In the genomic region with DNA sequence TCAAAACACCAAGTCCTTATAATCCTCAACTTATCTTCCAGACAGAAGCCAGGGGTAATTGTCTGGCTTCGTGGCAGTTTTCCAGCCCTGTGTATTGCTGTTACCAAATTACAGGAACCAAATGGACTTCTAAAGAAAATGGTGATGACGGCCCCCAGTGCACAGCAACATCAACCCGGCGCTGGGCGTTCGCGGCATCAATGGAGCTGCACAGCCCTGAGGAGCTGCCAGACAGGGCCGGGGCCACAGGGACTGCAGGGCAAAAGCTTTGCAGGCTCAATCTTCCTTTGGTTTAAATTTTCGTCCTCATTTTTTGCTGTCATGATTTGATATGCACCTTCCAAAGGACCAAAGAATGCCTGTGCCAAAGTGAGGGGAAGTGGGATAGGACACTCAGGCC, we compare ENCODE assay signal across 1 cellular context.
TF ChIP-seq lines count a peak whose summit lies in the region.

No MANE protein-coding gene starts in this region.

TF ChIP-seq in WTC11, 78 proteins besides CTCF, POLR2A, EP300 and RAD21 (continued from another document):
- TF ChIP-seq, protein P1, sequence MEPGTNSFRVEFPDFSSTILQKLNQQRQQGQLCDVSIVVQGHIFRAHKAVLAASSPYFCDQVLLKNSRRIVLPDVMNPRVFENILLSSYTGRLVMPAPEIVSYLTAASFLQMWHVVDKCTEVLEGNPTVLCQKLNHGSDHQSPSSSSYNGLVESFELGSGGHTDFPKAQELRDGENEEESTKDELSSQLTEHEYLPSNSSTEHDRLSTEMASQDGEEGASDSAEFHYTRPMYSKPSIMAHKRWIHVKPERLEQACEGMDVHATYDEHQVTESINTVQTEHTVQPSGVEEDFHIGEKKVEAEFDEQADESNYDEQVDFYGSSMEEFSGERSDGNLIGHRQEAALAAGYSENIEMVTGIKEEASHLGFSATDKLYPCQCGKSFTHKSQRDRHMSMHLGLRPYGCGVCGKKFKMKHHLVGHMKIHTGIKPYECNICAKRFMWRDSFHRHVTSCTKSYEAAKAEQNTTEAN (CRISPR knock-in tag; IDR thresholded peaks at IDR 0.05) = no peak
- TF ChIP-seq, protein P2, sequence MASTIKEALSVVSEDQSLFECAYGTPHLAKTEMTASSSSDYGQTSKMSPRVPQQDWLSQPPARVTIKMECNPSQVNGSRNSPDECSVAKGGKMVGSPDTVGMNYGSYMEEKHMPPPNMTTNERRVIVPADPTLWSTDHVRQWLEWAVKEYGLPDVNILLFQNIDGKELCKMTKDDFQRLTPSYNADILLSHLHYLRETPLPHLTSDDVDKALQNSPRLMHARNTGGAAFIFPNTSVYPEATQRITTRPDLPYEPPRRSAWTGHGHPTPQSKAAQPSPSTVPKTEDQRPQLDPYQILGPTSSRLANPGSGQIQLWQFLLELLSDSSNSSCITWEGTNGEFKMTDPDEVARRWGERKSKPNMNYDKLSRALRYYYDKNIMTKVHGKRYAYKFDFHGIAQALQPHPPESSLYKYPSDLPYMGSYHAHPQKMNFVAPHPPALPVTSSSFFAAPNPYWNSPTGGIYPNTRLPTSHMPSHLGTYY (CRISPR knock-in tag; IDR thresholded peaks at IDR 0.05) = no peak
- no peak for TF ChIP-seq GABPB1 (CRISPR knock-in tag; IDR thresholded peaks at IDR 0.05)
- TF ChIP-seq FOXP1 (CRISPR knock-in tag; IDR thresholded peaks at IDR 0.05; ENCODE audit: borderline replicate concordance) = no peak
